Comparison of ENCODE assay signal across 11 cellular contexts in genomic region chr15:85475317-85475701, GRCh38.
DNase-seq lines count a peak whose midpoint lies in the region; ATAC-seq and TF ChIP-seq lines count a peak whose summit lies in the region.
"Had no signal": no experiment of that assay in that cellular context is flagged by ENCODE, and none has a peak within 500 bp of the region (broad histone marks: within the 10 kb centered on the region; RNA-seq: fewer than 3 reads in every experiment).

No MANE protein-coding gene starts in this region.

- peak overlapping the region; percentile 25 for H3K27ac Mint-ChIP-seq in activated naive CD8-positive, alpha-beta T cell
- no peak overlapping the region for H3K27ac Mint-ChIP-seq in activated naive CD8-positive, alpha-beta T cell treated with anti-CD3 and anti-CD28 coated beads for 36 hours

- H3K9ac ChIP-seq in SK-N-MC (ENCODE audit: insufficient read length) = no peak overlapping the region

- no peaks in the 10 kb centered on the region for H3K27me3 Mint-ChIP-seq in activated naive CD8-positive, alpha-beta T cell
- no peaks in the 10 kb centered on the region for H3K27me3 Mint-ChIP-seq in activated naive CD8-positive, alpha-beta T cell treated with anti-CD3 and anti-CD28 coated beads for 36 hours

- WGBS in thyroid gland, 2 donors = 78 to 97% methylated on average over 1 of the region's 1 CpG

- H3K9me3 ChIP-seq in SK-N-MC (ENCODE audit: low read depth, low read length) (no peaks in the 10 kb centered on the region), thyroid gland (no peaks in the 10 kb centered on the region)
- H3K9me3 ChIP-seq: A549 had no signal

- peak overlapping the region; percentile 51; the same call in 1 of the 2 replicates for H3K27ac ChIP-seq in SK-N-MC
- peak overlapping the region in 2 of 3 donors; percentile 18 to 81 for H3K27ac ChIP-seq in thyroid gland
- H3K27ac ChIP-seq: A549 had no signal

- H3K4me3 ChIP-seq in SK-N-MC (peak overlapping the region; percentile 44; the same call in 1 of the 2 replicates), thyroid gland (replicated peaks in 1 of 3) (no peak overlapping the region)
- H3K4me3 ChIP-seq: A549 had no signal

- no peaks in the 10 kb centered on the region for H3K27me3 ChIP-seq in thyroid gland

- peak; percentile 50 for ATAC-seq in HG03095 (IDR thresholded peaks at IDR 0.05; ENCODE audit: unreplicated experiment)
- ATAC-seq: A549 had no signal

- H3K36me3 ChIP-seq in SK-N-MC (ENCODE audit: insufficient read depth, low read length) (no peaks in the 10 kb centered on the region), thyroid gland (no peaks in the 10 kb centered on the region)

- TF ChIP-seq POLR2A in thyroid gland (IDR thresholded peaks at IDR 0.05) = no peak

- H3K9me3 Mint-ChIP-seq in activated naive CD8-positive, alpha-beta T cell (ENCODE audit: low read depth) = no peaks in the 10 kb centered on the region
- no peaks in the 10 kb centered on the region for H3K9me3 Mint-ChIP-seq in activated naive CD8-positive, alpha-beta T cell treated with anti-CD3 and anti-CD28 coated beads for 36 hours

- H3K4me1 ChIP-seq in thyroid gland = peaks cover 40 to 68% of the 10 kb centered on the region in 2 donors

- TF ChIP-seq CTCF in thyroid gland (IDR thresholded peaks at IDR 0.05) = no peak

- H3K4me3 Mint-ChIP-seq in activated naive CD8-positive, alpha-beta T cell = no peak overlapping the region
- H3K4me3 Mint-ChIP-seq in activated naive CD8-positive, alpha-beta T cell treated with anti-CD3 and anti-CD28 coated beads for 36 hours = no peak overlapping the region

- H3K36me3 Mint-ChIP-seq in activated naive CD8-positive, alpha-beta T cell = peaks cover 2% of the 10 kb centered on the region
- peaks cover 9% of the 10 kb centered on the region for H3K36me3 Mint-ChIP-seq in activated naive CD8-positive, alpha-beta T cell treated with anti-CD3 and anti-CD28 coated beads for 36 hours

- intact Hi-C loops in thyroid gland (cut with DNase I) = no loop called here

- DNase-seq in activated naive CD8-positive, alpha-beta T cell treated with anti-CD3 and anti-CD28 coated beads for 36 hours = no peak
- no peak for DNase-seq in SK-N-MC (ENCODE audit: low read depth, low spot score)
- DNase-seq in thyroid gland = no peak
- DNase-seq in NCI-H2196 (lab: John Stamatoyannopoulos, UW; ENCODE audit: unreplicated experiment) = no peak
- no peak for DNase-seq in DMS 273 treated with DMSO at 0.1 percent for 48 hours (lab: John Stamatoyannopoulos, UW)
- no peak for DNase-seq in stimulated activated CD4-positive, alpha-beta T cell treated with anti-CD3 and anti-CD28 coated beads, Interleukin-15, amount 100 ng/mL, for 24 hours
- DNase-seq: activated CD8-positive, alpha-beta memory T cell treated with anti-CD3 and anti-CD28 coated beads, Interleukin-2, amount 50 U/mL, for 48 hours; NCI-H446 had no signal

- peaks cover 91% of the 10 kb centered on the region for H3K4me1 Mint-ChIP-seq in activated naive CD8-positive, alpha-beta T cell (ENCODE audit: low read depth)
- H3K4me1 Mint-ChIP-seq in activated naive CD8-positive, alpha-beta T cell treated with anti-CD3 and anti-CD28 coated beads for 36 hours = peaks cover 75% of the 10 kb centered on the region
